In genomic region chr4:1204828-1205591, GRCh38 we compare ENCODE assay signal across 1 cellular context.
TF ChIP-seq lines count a peak whose summit lies in the region.

No MANE protein-coding gene starts in this region.

TF ChIP-seq in GM23338, 12 proteins besides CTCF, POLR2A, EP300 and RAD21 (continued from another document):
- TF ChIP-seq ZNF462 (CRISPR knock-in tag; IDR thresholded peaks at IDR 0.05) (no peak), REST (IDR thresholded peaks at IDR 0.05; ENCODE audit: unreplicated experiment) (no peak)
